In the genomic region with DNA sequence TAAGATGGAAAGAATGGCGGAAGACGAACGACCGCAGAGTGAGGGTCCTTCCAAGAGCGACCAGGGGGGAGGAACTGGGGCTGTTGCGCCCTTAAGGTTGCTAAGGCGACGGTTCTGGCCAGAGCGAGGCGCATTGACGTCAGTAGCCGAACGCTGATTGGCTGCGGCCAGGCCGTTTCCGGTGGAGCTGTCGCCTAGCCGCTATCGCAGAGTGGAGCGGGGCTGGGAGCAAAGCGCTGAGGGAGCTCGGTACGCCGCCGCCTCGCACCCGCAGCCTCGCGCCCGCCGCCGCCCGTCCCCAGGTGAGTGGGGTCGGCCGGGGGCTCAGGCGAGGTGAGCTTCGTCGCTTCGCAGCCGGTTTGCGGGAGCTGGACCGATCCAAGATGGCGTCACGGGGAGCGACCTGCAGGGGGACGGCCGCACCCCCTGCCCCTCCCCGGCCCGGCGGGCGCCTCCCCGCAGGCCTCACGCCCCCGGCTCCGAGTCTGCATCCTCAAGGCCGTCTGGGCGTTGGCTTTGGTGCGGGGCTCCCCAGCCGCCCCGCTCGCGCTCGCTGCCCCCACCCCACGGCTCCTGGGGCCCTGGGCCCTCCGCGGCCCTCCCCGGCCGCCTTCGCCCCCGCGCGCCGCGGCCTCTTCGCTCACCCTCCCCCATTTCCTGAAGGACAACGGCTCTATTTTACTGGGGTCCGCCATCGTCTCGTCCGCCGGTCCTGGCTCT, we compare ENCODE assay signal across 8 cellular contexts. TPM values are rescaled to one million over a fixed set of nuclear protein-coding genes. Genes with fewer than 3 reads are reported as not detected.
A peak's percentile ranks its signal among the peaks of the same experiment; 100 is the strongest.
DNase-seq lines count a peak whose midpoint lies in the region; ATAC-seq and TF ChIP-seq lines count a peak whose summit lies in the region.

Gene PRKAR1A (plus strand): TSS at position 184 of the 720 bp plus-strand sequence. CDS start 2,970 bp downstream, outside the sequence.

- peaks cover 55% of the 10 kb centered on the region for H3K4me1 Mint-ChIP-seq in activated naive CD8-positive, alpha-beta T cell (ENCODE audit: low read depth)

- no peaks in the 10 kb centered on the region for H3K9me3 Mint-ChIP-seq in activated naive CD8-positive, alpha-beta T cell (ENCODE audit: low read depth)

- H3K4me3 Mint-ChIP-seq in activated naive CD8-positive, alpha-beta T cell: peak within 1 kb of the TSS; percentile 99

- peaks cover 10% of the 10 kb centered on the region for H3K36me3 ChIP-seq in suprapubic skin

- no peaks in the 10 kb centered on the region for H3K9me3 ChIP-seq in suprapubic skin

- TF ChIP-seq POLR2A in suprapubic skin (IDR thresholded peaks at IDR 0.05): peak in 1 of 2 donors; percentile 87

- TF ChIP-seq CTCF in GM12864 (IDR thresholded peaks at IDR 0.05; ENCODE audit: low read depth, low read length, missing control alignments) (no peak), suprapubic skin (IDR thresholded peaks at IDR 0.05) (no peak)

- H3K4me3 ChIP-seq in GM12864 (ENCODE audit: low read depth, low read length) (peak within 1 kb of the TSS; percentile 71), suprapubic skin (peak within 1 kb of the TSS; percentile 95)

- H3K27ac ChIP-seq in suprapubic skin: peak within 1 kb of the TSS; percentile 99

- peaks cover 39% of the 10 kb centered on the region for H3K4me1 ChIP-seq in suprapubic skin

- peak within 1 kb of the TSS; percentile 98 for H3K27ac Mint-ChIP-seq in activated naive CD8-positive, alpha-beta T cell

- H3K36me3 Mint-ChIP-seq in activated naive CD8-positive, alpha-beta T cell: peaks cover 11% of the 10 kb centered on the region

- H3K27me3 ChIP-seq in suprapubic skin: no peaks in the 10 kb centered on the region

- DNase-seq in GM12864 (ENCODE audit: low read depth) (peak; percentile 72), NCI-H1105 treated with DMSO at 0.1 percent for 48 hours (lab: John Stamatoyannopoulos, UW) (peak; percentile 91), SKM-1 treated with dmso at 0.1 percent for 144 hours (lab: John Stamatoyannopoulos, UW; ENCODE audit: unreplicated experiment) (peak; percentile 81), glomerular visceral epithelial cell (ENCODE audit: extremely low spot score) (peak; percentile 92), occipital lobe (lab: John Stamatoyannopoulos, UW) (peak; percentile 94), suprapubic skin (ENCODE audit: low spot score in 2 of 2) (peak; percentile 96 to 97)

- H3K27me3 Mint-ChIP-seq in activated naive CD8-positive, alpha-beta T cell: no peaks in the 10 kb centered on the region

- peak; percentile 90 for ATAC-seq in HG02678 (IDR thresholded peaks at IDR 0.05; ENCODE audit: unreplicated experiment)

- TF ChIP-seq EP300 in suprapubic skin (IDR thresholded peaks at IDR 0.05): no peak

- 2% methylated on average over 36 of the region's 81 CpGs for WGBS in suprapubic skin

RNA-seq across cellular contexts. Expression of gene PRKAR1A, which starts in this region (rescaled TPM):
- 405 TPM for total RNA-seq in occipital lobe
- 100 to 1,000 TPM; 245 to 286 (median 264) TPM for total RNA-seq in suprapubic skin

Comparison
In these comparisons a context has a peak if more than half of its experiments do, and no peak if none do; other contexts are left out.
1. Peak in every context shown above with its lines: DNase-seq, ATAC-seq, H3K4me3 ChIP-seq and H3K27ac ChIP-seq.